23 cellular contexts compared by ENCODE assay signal in the genomic region with DNA sequence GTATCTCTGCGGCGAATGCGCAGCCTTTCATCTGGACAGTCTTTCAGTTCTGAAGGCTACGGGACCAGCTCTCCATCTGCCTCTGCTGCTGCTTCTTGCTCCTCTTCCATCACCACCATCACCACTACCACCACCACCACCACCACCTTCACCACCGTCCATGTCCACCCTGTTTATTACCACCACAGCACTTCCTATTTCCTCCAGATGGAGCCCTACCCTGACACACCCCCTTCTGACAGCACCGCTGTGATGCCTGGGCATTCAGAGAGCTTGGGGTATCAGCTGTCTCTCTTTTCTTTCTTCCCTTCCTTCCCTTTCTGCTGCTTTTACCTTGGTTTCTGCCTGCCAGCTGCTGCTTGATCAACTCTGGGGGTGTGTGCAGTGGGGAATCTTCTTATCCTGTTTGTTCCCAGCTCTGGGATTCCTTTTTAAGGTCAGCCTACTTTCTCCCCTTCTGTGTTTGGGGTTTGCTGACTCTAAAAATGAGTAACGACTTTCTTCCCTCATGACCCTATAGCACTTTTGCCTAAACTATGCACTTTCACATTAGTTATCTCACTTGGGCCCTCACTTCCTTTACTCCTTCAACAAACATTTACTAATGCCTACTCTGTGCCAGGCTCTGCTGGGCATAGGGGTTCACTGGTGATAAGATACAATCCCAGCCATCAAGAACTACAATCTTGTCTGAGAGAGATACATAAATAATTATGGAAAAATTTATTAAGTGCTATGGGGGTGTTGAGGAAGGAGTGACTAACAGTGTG. TPM values are rescaled to one million over a fixed set of nuclear protein-coding genes. Genes with fewer than 3 reads are reported as not detected.
DNase-seq lines count a peak whose midpoint lies in the region; ATAC-seq and TF ChIP-seq lines count a peak whose summit lies in the region.
"Had no signal": no experiment of that assay in that cellular context is flagged by ENCODE, and none has a peak within 500 bp of the region (broad histone marks: within the 10 kb centered on the region; RNA-seq: fewer than 3 reads in every experiment).

No MANE protein-coding gene starts in this region.

- H3K27ac ChIP-seq in upper lobe of right lung (no peak overlapping the region), hepatocyte (no peak overlapping the region)
- H3K27ac ChIP-seq: C4-2B, gastroesophageal sphincter, PC-9, right lobe of liver, SJSA1 had no signal

- 92% methylated on average over 7 of the region's 7 CpGs for WGBS in hepatocyte (ENCODE audit: low lambda C conversion rate, missing lambda C conversion rate)

- H3K9me3 Mint-ChIP-seq in activated CD4-positive, alpha-beta T cell treated with anti-CD3 and anti-CD28 coated beads, Interleukin-2, amount 10 ng/mL, durations not matched to agents 7 days and 5 days = no peaks in the 10 kb centered on the region
- no peaks in the 10 kb centered on the region for H3K9me3 Mint-ChIP-seq in IgD-negative memory B cell
- H3K9me3 Mint-ChIP-seq in activated T-helper 2 cell treated with anti-CD3 and anti-CD28 coated beads, Interferon-gamma antibody, Interleukin-2, Interleukin-4, amounts not matched to agents 10 μg/mL and 5 μg/mL and 100 μg/mL, durations not matched to agents 14 hours and 24 hours and 36 hours = no peaks in the 10 kb centered on the region
- no peaks in the 10 kb centered on the region for H3K9me3 Mint-ChIP-seq in naive thymus-derived CD8-positive, alpha-beta T cell
- H3K9me3 Mint-ChIP-seq: type B pancreatic cell had no signal

- H3K9me2 ChIP-seq in hepatocyte (replicated peaks; ENCODE audit: insufficient read depth) = no peaks in the 10 kb centered on the region

- H3K36me3 Mint-ChIP-seq in activated CD4-positive, alpha-beta T cell treated with anti-CD3 and anti-CD28 coated beads, Interleukin-2, amount 10 ng/mL, durations not matched to agents 7 days and 5 days (ENCODE audit: low read depth) = peaks cover 79% of the 10 kb centered on the region
- H3K36me3 Mint-ChIP-seq in IgD-negative memory B cell = peaks cover 8% of the 10 kb centered on the region
- peaks cover 65% of the 10 kb centered on the region for H3K36me3 Mint-ChIP-seq in activated T-helper 2 cell treated with anti-CD3 and anti-CD28 coated beads, Interferon-gamma antibody, Interleukin-2, Interleukin-4, amounts not matched to agents 10 μg/mL and 5 μg/mL and 100 μg/mL, durations not matched to agents 14 hours and 24 hours and 36 hours (ENCODE audit: low read depth)
- peaks cover 0 to 77% (median 29%) of the 10 kb centered on the region in 3 donors for H3K36me3 Mint-ChIP-seq in naive thymus-derived CD8-positive, alpha-beta T cell

- H3K9me3 ChIP-seq in upper lobe of right lung = no peaks in the 10 kb centered on the region
- H3K9me3 ChIP-seq in hepatocyte (ENCODE audit: low read depth) = no peaks in the 10 kb centered on the region
- H3K9me3 ChIP-seq: gastroesophageal sphincter, MG63, right lobe of liver, SJSA1 had no signal

- H3K79me2 ChIP-seq in hepatocyte = no peaks in the 10 kb centered on the region

- H3K4me3 Mint-ChIP-seq in activated CD4-positive, alpha-beta T cell treated with anti-CD3 and anti-CD28 coated beads, Interleukin-2, amount 10 ng/mL, durations not matched to agents 7 days and 5 days = no peak overlapping the region
- peak overlapping the region in 1 of 4 donors; percentile 25 for H3K4me3 Mint-ChIP-seq in IgD-negative memory B cell
- H3K4me3 Mint-ChIP-seq in activated T-helper 2 cell treated with anti-CD3 and anti-CD28 coated beads, Interferon-gamma antibody, Interleukin-2, Interleukin-4, amounts not matched to agents 10 μg/mL and 5 μg/mL and 100 μg/mL, durations not matched to agents 14 hours and 24 hours and 36 hours (ENCODE audit: low read depth) = no peak overlapping the region
- H3K4me3 Mint-ChIP-seq in naive thymus-derived CD8-positive, alpha-beta T cell = no peak overlapping the region
- H3K4me3 Mint-ChIP-seq: type B pancreatic cell had no signal

- no peak for ATAC-seq in naive thymus-derived CD8-positive, alpha-beta T cell
- no peak for ATAC-seq in upper lobe of right lung
- ATAC-seq: gastroesophageal sphincter, right lobe of liver had no signal

- POLR2A ChIA-PET in activated CD4-positive, alpha-beta T cell treated with anti-CD3 and anti-CD28 coated beads, Interleukin-2, amount 10 ng/mL, durations not matched to agents 7 days and 5 days (lab: Charles Lee) = interaction anchor here (0.6 kb wide), 1 partner anchor 29 kb away, joined by 3 read pairs; no protein-coding TSS in a partner anchor
- POLR2A ChIA-PET in naive thymus-derived CD8-positive, alpha-beta T cell (lab: Charles Lee) = no interaction called here

- H3K4me1 Mint-ChIP-seq in activated CD4-positive, alpha-beta T cell treated with anti-CD3 and anti-CD28 coated beads, Interleukin-2, amount 10 ng/mL, durations not matched to agents 7 days and 5 days = peaks cover 59% of the 10 kb centered on the region
- H3K4me1 Mint-ChIP-seq in IgD-negative memory B cell = peaks cover 15 to 20% (median 18%) of the 10 kb centered on the region in 3 donors
- H3K4me1 Mint-ChIP-seq in activated T-helper 2 cell treated with anti-CD3 and anti-CD28 coated beads, Interferon-gamma antibody, Interleukin-2, Interleukin-4, amounts not matched to agents 10 μg/mL and 5 μg/mL and 100 μg/mL, durations not matched to agents 14 hours and 24 hours and 36 hours (ENCODE audit: low read depth) = peaks cover 41% of the 10 kb centered on the region
- H3K4me1 Mint-ChIP-seq in naive thymus-derived CD8-positive, alpha-beta T cell = peaks cover 31 to 54% (median 44%) of the 10 kb centered on the region in 4 donors

- H3K27me3 Mint-ChIP-seq in activated CD4-positive, alpha-beta T cell treated with anti-CD3 and anti-CD28 coated beads, Interleukin-2, amount 10 ng/mL, durations not matched to agents 7 days and 5 days = no peaks in the 10 kb centered on the region
- H3K27me3 Mint-ChIP-seq in IgD-negative memory B cell = no peaks in the 10 kb centered on the region
- H3K27me3 Mint-ChIP-seq in activated T-helper 2 cell treated with anti-CD3 and anti-CD28 coated beads, Interferon-gamma antibody, Interleukin-2, Interleukin-4, amounts not matched to agents 10 μg/mL and 5 μg/mL and 100 μg/mL, durations not matched to agents 14 hours and 24 hours and 36 hours (ENCODE audit: low read depth) = no peaks in the 10 kb centered on the region
- no peaks in the 10 kb centered on the region for H3K27me3 Mint-ChIP-seq in naive thymus-derived CD8-positive, alpha-beta T cell
- H3K27me3 Mint-ChIP-seq: type B pancreatic cell had no signal

- H3K4me3 ChIP-seq in upper lobe of right lung (no peak overlapping the region), hepatocyte (no peak overlapping the region)
- H3K4me3 ChIP-seq: gastroesophageal sphincter, MG63, PC-9, right lobe of liver, SJSA1 had no signal

- CTCF ChIA-PET in activated CD4-positive, alpha-beta T cell treated with anti-CD3 and anti-CD28 coated beads, Interleukin-2, amount 10 ng/mL, durations not matched to agents 7 days and 5 days (lab: Charles Lee) = interaction anchor here (4.8 kb wide), 1 partner anchor 14 kb away, joined by 22 read pairs; no protein-coding TSS in a partner anchor

- DNase-seq in activated CD4-positive, alpha-beta T cell treated with anti-CD3 and anti-CD28 coated beads, Interleukin-2, amount 10 ng/mL, durations not matched to agents 7 days and 5 days = no peak
- DNase-seq in activated CD4-positive, alpha-beta T cell treated with anti-CD3 and anti-CD28 coated beads, Interleukin-2, amount 50 U/mL, for 48 hours = no peak
- DNase-seq in activated T-helper 2 cell treated with anti-CD3 and anti-CD28 coated beads, Interferon-gamma antibody, Interleukin-2, Interleukin-4, amounts not matched to agents 10 μg/mL and 5 μg/mL and 100 μg/mL, durations not matched to agents 14 hours and 24 hours and 36 hours (ENCODE audit: low spot score) = no peak
- no peak for DNase-seq in naive thymus-derived CD8-positive, alpha-beta T cell
- DNase-seq in upper lobe of right lung (no peak), NCI-H526 treated with DMSO at 0.1 percent for 48 hours (lab: John Stamatoyannopoulos, UW) (no peak), hepatocyte (ENCODE audit: low spot score) (no peak)
- DNase-seq: ACHN; activated CD8-positive, alpha-beta memory T cell treated with anti-CD3 and anti-CD28 coated beads for 24 hours; activated gamma-delta T cell treated with Interleukin-2 at 50 U/mL for 16 hours; dermis blood vessel endothelial cell; DMS53; MG63; NCI-H146; NCI-H82; PC-9; right lobe of liver; stimulated activated naive CD4-positive, alpha-beta T cell had no signal

- no peak overlapping the region for H2AFZ ChIP-seq in hepatocyte
- H2AFZ ChIP-seq: PC-9 had no signal

- H3K4me1 ChIP-seq in upper lobe of right lung (no peaks in the 10 kb centered on the region), hepatocyte (ENCODE audit: insufficient read depth) (no peaks in the 10 kb centered on the region)
- H3K4me1 ChIP-seq: gastroesophageal sphincter, right lobe of liver had no signal

- H3K27me3 ChIP-seq in upper lobe of right lung = no peaks in the 10 kb centered on the region
- no peaks in the 10 kb centered on the region for H3K27me3 ChIP-seq in hepatocyte
- H3K27me3 ChIP-seq: gastroesophageal sphincter, MG63, right lobe of liver, SJSA1 had no signal

- H3K27ac Mint-ChIP-seq in activated CD4-positive, alpha-beta T cell treated with anti-CD3 and anti-CD28 coated beads, Interleukin-2, amount 10 ng/mL, durations not matched to agents 7 days and 5 days = peak overlapping the region; percentile 69
- H3K27ac Mint-ChIP-seq in IgD-negative memory B cell = peak overlapping the region in 2 of 3 donors; percentile 6 to 58
- H3K27ac Mint-ChIP-seq in activated T-helper 2 cell treated with anti-CD3 and anti-CD28 coated beads, Interferon-gamma antibody, Interleukin-2, Interleukin-4, amounts not matched to agents 10 μg/mL and 5 μg/mL and 100 μg/mL, durations not matched to agents 14 hours and 24 hours and 36 hours = peak overlapping the region; percentile 46
- H3K27ac Mint-ChIP-seq in naive thymus-derived CD8-positive, alpha-beta T cell = peak overlapping the region; percentile 67 to 99 (median 86)
- H3K27ac Mint-ChIP-seq: type B pancreatic cell had no signal

- peaks cover 66% of the 10 kb centered on the region for H3K36me3 ChIP-seq in upper lobe of right lung
- no peaks in the 10 kb centered on the region for H3K36me3 ChIP-seq in hepatocyte (replicated peaks; ENCODE audit: insufficient read depth, low read depth)
- H3K36me3 ChIP-seq: MG63 had no signal

- intact Hi-C loops in activated T-helper 2 cell treated with anti-CD3 and anti-CD28 coated beads, Interferon-gamma antibody, Interleukin-2, Interleukin-4, amounts not matched to agents 10 μg/mL and 5 μg/mL and 100 μg/mL, durations not matched to agents 14 hours and 24 hours and 36 hours (cut with micrococcal nuclease) = no loop called here
- intact Hi-C loops in upper lobe of right lung (cut with DNase I) = no loop called here

- TF ChIP-seq CTCF in upper lobe of right lung (IDR thresholded peaks at IDR 0.05) = no peak
- no peak for TF ChIP-seq CTCF in hepatocyte (IDR thresholded peaks at IDR 0.05; ENCODE audit: poor library complexity)

- H4K20me1 ChIP-seq in hepatocyte (ENCODE audit: insufficient read depth, poor library complexity, severe bottlenecking) = no peaks in the 10 kb centered on the region

- H3K4me2 ChIP-seq in hepatocyte = no peak overlapping the region
- H3K4me2 ChIP-seq: PC-9 had no signal

RNA-seq across cellular contexts. Expression of a gene that starts 7.8 kb away (rescaled TPM):
- 100 to 1,000 TPM; 177 to 236 TPM for total RNA-seq in activated CD4-positive, alpha-beta T cell treated with anti-CD3 and anti-CD28 coated beads, Interleukin-2, amount 10 ng/mL, durations not matched to agents 7 days and 5 days
- 16.6 TPM for polyA plus RNA-seq in IgD-negative memory B cell
- total RNA-seq in activated T-helper 2 cell treated with anti-CD3 and anti-CD28 coated beads, Interferon-gamma antibody, Interleukin-2, Interleukin-4, amounts not matched to agents 10 μg/mL and 5 μg/mL and 100 μg/mL, durations not matched to agents 14 hours and 24 hours and 36 hours = 142 and 146 TPM in 2 replicates
- 10 to 100 TPM; 22.6 to 29.8 TPM for total RNA-seq in naive thymus-derived CD8-positive, alpha-beta T cell
- polyA plus RNA-seq in naive thymus-derived CD8-positive, alpha-beta T cell = 10 to 100 TPM; 26.2 to 39.3 (median 27.0) TPM
- 28.0 TPM for total RNA-seq in upper lobe of right lung
- total RNA-seq in hepatocyte = 34.5 and 35.0 TPM in 2 replicates
- 25.6 and 25.9 TPM in 2 replicates for polyA plus RNA-seq in hepatocyte

Comparison
In these comparisons a context has a peak if more than half of its experiments do, and no peak if none do; other contexts are left out.
1. H3K27ac Mint-ChIP-seq: peak in every context shown above with its lines; median percentile 86 in naive thymus-derived CD8-positive, alpha-beta T cell; 69 in activated CD4-positive, alpha-beta T cell treated with anti-CD3 and anti-CD28 coated beads, Interleukin-2, amount 10 ng/mL, durations not matched to agents 7 days and 5 days; 46 in activated T-helper 2 cell treated with anti-CD3 and anti-CD28 coated beads, Interferon-gamma antibody, Interleukin-2, Interleukin-4, amounts not matched to agents 10 μg/mL and 5 μg/mL and 100 μg/mL, durations not matched to agents 14 hours and 24 hours and 36 hours; 32 in IgD-negative memory B cell.